In genomic region chr15:52013151-52013791, GRCh38 we compare ENCODE assay signal across 10 cellular contexts. TPM values are rescaled to one million over a fixed set of nuclear protein-coding genes. Genes with fewer than 3 reads are reported as not detected.
DNase-seq lines count a peak whose midpoint lies in the region; ATAC-seq and TF ChIP-seq lines count a peak whose summit lies in the region.
"Had no signal": no experiment of that assay in that cellular context is flagged by ENCODE, and none has a peak within 500 bp of the region (broad histone marks: within the 10 kb centered on the region; RNA-seq: fewer than 3 reads in every experiment).

No MANE protein-coding gene starts in this region.

- BruUV-seq in A673 (replicated peaks; lab: Mats Ljungman, UMichigan), result no TSS peak

- ATAC-seq in GM18499 (IDR thresholded peaks at IDR 0.05; ENCODE audit: insufficient read depth, unreplicated experiment) (peak; percentile 51), HG02973 (IDR thresholded peaks at IDR 0.05; ENCODE audit: unreplicated experiment) (peak; percentile 35), SK-N-SH treated with all-trans-retinoic acid at 6 μM for 48 hours (peak; percentile 57), heart right ventricle (no peak)

- no peaks in the 10 kb centered on the region for H3K36me3 ChIP-seq in heart right ventricle
- no peaks in the 10 kb centered on the region for H3K36me3 ChIP-seq in A673 (ENCODE audit: insufficient read depth, low read length, poor library complexity, severe bottlenecking)

- H3K27ac ChIP-seq in heart right ventricle (peak overlapping the region in 4 of 10 donors; percentile 11 to 56 (median 40)), A673 (ENCODE audit: low read depth, low read length, poor library complexity, severe bottlenecking) (no peak overlapping the region)

- WGBS in heart right ventricle, 2 donors, result 80 to 90% methylated on average over 3 of the region's 3 CpGs

- intact Hi-C loops in heart right ventricle (cut with DNase I) (loop anchor here in 2 of 10 donors (5.0 to 10.0 kb wide), 2 partner anchors 36 to 662 kb away; partner anchors contain the start of gene ATOSA (in 1 of the 2)), A673 (cut with micrococcal nuclease; ENCODE audit: unreplicated experiment) (no loop called here)

- no peaks in the 10 kb centered on the region for H3K9me3 ChIP-seq in heart right ventricle
- no peaks in the 10 kb centered on the region for H3K9me3 ChIP-seq in A673 (ENCODE audit: low read depth, low read length, poor library complexity, severe bottlenecking)

- DNase-seq in iris pigment epithelial cell (ENCODE audit: low read depth) (peak; percentile 81), NCI-H510A (lab: John Stamatoyannopoulos, UW) (no peak), heart right ventricle (no peak), NCI-H1436 treated with DMSO at 0.1 percent for 48 hours (lab: John Stamatoyannopoulos, UW) (no peak), A673 (ENCODE audit: low spot score) (no peak)
- DNase-seq: activated naive CD4-positive, alpha-beta T cell treated with Interleukin-2 at 50 U/mL for 16 hours; NCI-H187 had no signal

- H3K27me3 ChIP-seq in heart right ventricle (no peaks in the 10 kb centered on the region), A673 (replicated peaks; ENCODE audit: insufficient read depth, low read depth, low read length, poor library complexity) (no peaks in the 10 kb centered on the region)

- H3K4me3 ChIP-seq in heart right ventricle, result no peak overlapping the region
- H3K4me3 ChIP-seq in A673 (ENCODE audit: low read depth, low read length, poor library complexity, severe bottlenecking), result no peak overlapping the region

- no peak for TF ChIP-seq CTCF in heart right ventricle (IDR thresholded peaks at IDR 0.05)
- TF ChIP-seq CTCF in A673 (conservative IDR thresholded peaks at IDR 0.05; ENCODE audit: low read depth, low read length), result no peak

- H3K4me1 ChIP-seq in heart right ventricle, result peaks cover 0 to 51% (median 33%) of the 10 kb centered on the region in 9 donors
- H3K4me1 ChIP-seq in A673 (ENCODE audit: insufficient read depth, low read length, poor library complexity, severe bottlenecking), result no peaks in the 10 kb centered on the region

- CTCF ChIA-PET in A673 (lab: Charles Lee), result no interaction called here

- POLR2A ChIA-PET in A673 (lab: Charles Lee; ENCODE audit: low non-redundant PET), result no interaction called here

TF ChIP-seq in SK-N-SH treated with all-trans-retinoic acid at 6 μM for 48 hours, 23 proteins besides CTCF, POLR2A, EP300 and RAD21:
- TF ChIP-seq ISL1 (CRISPR knock-in tag; IDR thresholded peaks at IDR 0.05), result peak; percentile 38
- TF ChIP-seq PPARA (CRISPR knock-in tag; IDR thresholded peaks at IDR 0.05; ENCODE audit: borderline replicate concordance), result no peak

RNA-seq across cellular contexts. Expression of gene MAPK6, which starts 5.7 kb away (rescaled TPM):
- total RNA-seq in heart right ventricle (10 to 100 TPM; 13.5 to 21.8 (median 18.1) TPM), A673 (2021) (50.9 and 56.4 TPM in 2 replicates)
- 1 to 10 TPM; 4.2 to 7.9 TPM for polyA plus RNA-seq in heart right ventricle

RNA-seq across cellular contexts. Expression of gene LEO1, which starts 41.7 kb away (rescaled TPM):
- total RNA-seq in heart right ventricle, result 1 to 10 TPM; 6.6 to 9.1 (median 8.2) TPM
- polyA plus RNA-seq in heart right ventricle, result 1 to 10 TPM; 6.9 to 8.8 TPM
- 37.5 and 40.0 TPM in 2 replicates for total RNA-seq in A673 (2021)

Comparison
In these comparisons a context has a peak if more than half of its experiments do, and no peak if none do; other contexts are left out.
1. ATAC-seq: peak in GM18499 (single experiment), HG02973 (single experiment) and SK-N-SH treated with all-trans-retinoic acid at 6 μM for 48 hours (single experiment); none in heart right ventricle (0 of 8).